13 cellular contexts compared by ENCODE assay signal in the genomic region with DNA sequence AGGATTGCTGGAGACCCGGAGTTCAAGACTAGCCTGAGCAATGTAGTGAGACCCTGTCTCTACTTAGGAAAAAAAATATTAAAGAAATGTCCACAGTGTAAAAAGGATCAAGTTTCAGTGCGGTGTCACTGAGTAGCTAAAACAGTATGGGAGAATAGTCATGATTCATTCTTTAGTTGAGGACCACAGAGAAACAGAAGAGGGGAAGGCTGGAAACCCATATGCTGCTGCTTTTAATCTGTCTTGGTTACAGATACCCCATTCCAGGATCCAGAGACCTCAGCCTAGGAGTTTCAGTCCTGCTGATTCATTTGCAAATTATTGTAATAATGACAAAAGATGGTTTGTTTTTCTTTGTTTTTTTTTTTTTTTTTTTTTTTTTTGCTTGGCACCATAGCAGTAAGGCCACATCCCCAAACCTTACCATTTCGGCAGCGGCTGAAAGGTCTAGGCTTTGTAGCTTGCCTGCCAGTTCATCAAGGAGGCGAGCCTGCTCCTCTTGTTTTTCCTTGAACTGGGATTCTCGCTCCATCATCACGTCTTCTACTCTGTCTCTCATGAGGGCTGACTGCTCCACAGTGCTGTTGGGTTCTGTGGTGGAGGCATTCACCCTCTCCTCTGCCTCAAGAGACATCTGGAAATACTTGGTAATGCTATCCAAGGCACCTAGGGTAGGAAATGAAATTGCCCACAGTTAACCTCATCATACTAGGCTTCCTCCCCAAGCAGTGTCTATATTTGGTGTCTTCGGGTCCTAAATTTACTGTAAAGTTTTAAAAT. TPM values are rescaled to one million over a fixed set of nuclear protein-coding genes. Genes with fewer than 3 reads are reported as not detected.
A peak's percentile ranks its signal among the peaks of the same experiment; 100 is the strongest.
DNase-seq lines count a peak whose midpoint lies in the region; ATAC-seq and TF ChIP-seq lines count a peak whose summit lies in the region.
"Had no signal": no experiment of that assay in that cellular context is flagged by ENCODE, and none has a peak within 500 bp of the region (broad histone marks: within the 10 kb centered on the region; RNA-seq: fewer than 3 reads in every experiment).

No MANE protein-coding gene starts in this region.

- no peak overlapping the region for H2AFZ ChIP-seq in ACC112 (ENCODE audit: low read length, unreplicated experiment)

- in situ Hi-C loops in HAP-1 (cut with MboI; ENCODE audit: low sequenced_read_pairs): no loop called here
- in situ Hi-C loops in brain microvascular endothelial cell (cut with HindIII; ENCODE audit: low pct_ligation_motif_present, low sequenced_read_pairs): no loop called here

- H3K4me1 ChIP-seq in ACC112 (ENCODE audit: control insufficient read depth, insufficient read depth, low read length, unreplicated experiment): peaks cover 64% of the 10 kb centered on the region
- peaks cover 61% of the 10 kb centered on the region for H3K4me1 ChIP-seq in HAP-1

- no peaks in the 10 kb centered on the region for H3K9me3 ChIP-seq in HAP-1

- DNase-seq in HAP-1 (ENCODE audit: low spot score in 2 of 2) (peak; percentile 47 to 59), brain microvascular endothelial cell (peak; percentile 50), myocyte (ENCODE audit: low read depth) (peak; percentile 84), glomerular visceral epithelial cell (ENCODE audit: extremely low spot score) (no peak)
- no peak for DNase-seq in activated T-cell treated with anti-CD3 and anti-CD28 coated beads, Interleukin-2, amount 50 U/mL, for 48 hours
- DNase-seq in stimulated activated CD4-positive, alpha-beta T cell treated with anti-CD3 and anti-CD28 coated beads, Interleukin-4, amount 100 ng/mL, for 1 hour: no peak
- DNase-seq: activated CD4-positive, alpha-beta T cell treated with anti-CD3 and anti-CD28 coated beads, Interleukin-2, amount 50 U/mL, for 48 hours; activated effector memory CD4-positive, alpha-beta T cell treated with anti-CD3 and anti-CD28 coated beads, Interleukin-2, amount 50 U/mL, for 16 hours; OCI-M1; stimulated activated CD4-positive, alpha-beta T cell treated with anti-CD3 and anti-CD28 coated beads, Interleukin-15, amount 100 ng/mL, for 24 hours had no signal

- peak overlapping the region; percentile 77 for H3K27ac ChIP-seq in ACC112 (ENCODE audit: low read depth, low read length)
- H3K27ac ChIP-seq in brain microvascular endothelial cell: peak overlapping the region; percentile 44
- H3K27ac ChIP-seq: epithelial cell of prostate had no signal

- H3K36me3 ChIP-seq in ACC112 (ENCODE audit: insufficient read depth, low read length) (peaks cover 54% of the 10 kb centered on the region), HAP-1 (replicated peaks) (peaks cover 16% of the 10 kb centered on the region), brain microvascular endothelial cell (replicated peaks) (peaks cover 83% of the 10 kb centered on the region)

- no peaks in the 10 kb centered on the region for H3K27me3 ChIP-seq in ACC112 (ENCODE audit: insufficient read depth, low read length)
- no peaks in the 10 kb centered on the region for H3K27me3 ChIP-seq in HAP-1 (ENCODE audit: low read depth)
- no peaks in the 10 kb centered on the region for H3K27me3 ChIP-seq in brain microvascular endothelial cell (replicated peaks)

- no peaks in the 10 kb centered on the region for H3K79me2 ChIP-seq in ACC112 (ENCODE audit: control insufficient read depth, insufficient read depth, low read length, unreplicated experiment)

- no peak for TF ChIP-seq CTCF in brain microvascular endothelial cell (IDR thresholded peaks at IDR 0.05; ENCODE audit: low read depth, low read length, missing control alignments)

- no peak for ATAC-seq in GM18867 (IDR thresholded peaks at IDR 0.05; ENCODE audit: unreplicated experiment)

- H3K4me3 ChIP-seq in ACC112 (ENCODE audit: low read depth, low read length) (no peak overlapping the region), HAP-1 (no peak overlapping the region), brain microvascular endothelial cell (ENCODE audit: low read depth, low read length) (no peak overlapping the region)

RNA-seq across cellular contexts. Expression of gene DLD, which starts 44.2 kb away (rescaled TPM):
- 182 and 231 TPM in 2 replicates for total RNA-seq in myocyte
- polyA plus RNA-seq in myocyte (2012): 73.1 TPM

Comparison
In these comparisons a context has a peak if more than half of its experiments do, and no peak if none do; other contexts are left out.
1. DNase-seq: peak in HAP-1 (2 of 2), brain microvascular endothelial cell (single experiment) and myocyte (single experiment); none in activated T-cell treated with anti-CD3 and anti-CD28 coated beads, Interleukin-2, amount 50 U/mL, for 48 hours (0 of 2), glomerular visceral epithelial cell (single experiment) and stimulated activated CD4-positive, alpha-beta T cell treated with anti-CD3 and anti-CD28 coated beads, Interleukin-4, amount 100 ng/mL, for 1 hour (single experiment).